1 cellular context compared by ENCODE assay signal in genomic region chr7:105209870-105210269, GRCh38.
TF ChIP-seq lines count a peak whose summit lies in the region.

No MANE protein-coding gene starts in this region.

TF ChIP-seq in K562, 482 proteins besides CTCF, POLR2A, EP300 and RAD21 (continued from another document):
- TF ChIP-seq, protein P1, sequence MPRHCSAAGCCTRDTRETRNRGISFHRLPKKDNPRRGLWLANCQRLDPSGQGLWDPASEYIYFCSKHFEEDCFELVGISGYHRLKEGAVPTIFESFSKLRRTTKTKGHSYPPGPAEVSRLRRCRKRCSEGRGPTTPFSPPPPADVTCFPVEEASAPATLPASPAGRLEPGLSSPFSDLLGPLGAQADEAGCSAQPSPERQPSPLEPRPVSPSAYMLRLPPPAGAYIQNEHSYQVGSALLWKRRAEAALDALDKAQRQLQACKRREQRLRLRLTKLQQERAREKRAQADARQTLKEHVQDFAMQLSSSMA (CRISPR knock-in tag; IDR thresholded peaks at IDR 0.05): no peak
- TF ChIP-seq POLR2H (tag; IDR thresholded peaks at IDR 0.05; ENCODE audit: low read depth): no peak
- no peak for TF ChIP-seq LCOR (CRISPR knock-in tag; IDR thresholded peaks at IDR 0.05)
- TF ChIP-seq, protein P2, sequence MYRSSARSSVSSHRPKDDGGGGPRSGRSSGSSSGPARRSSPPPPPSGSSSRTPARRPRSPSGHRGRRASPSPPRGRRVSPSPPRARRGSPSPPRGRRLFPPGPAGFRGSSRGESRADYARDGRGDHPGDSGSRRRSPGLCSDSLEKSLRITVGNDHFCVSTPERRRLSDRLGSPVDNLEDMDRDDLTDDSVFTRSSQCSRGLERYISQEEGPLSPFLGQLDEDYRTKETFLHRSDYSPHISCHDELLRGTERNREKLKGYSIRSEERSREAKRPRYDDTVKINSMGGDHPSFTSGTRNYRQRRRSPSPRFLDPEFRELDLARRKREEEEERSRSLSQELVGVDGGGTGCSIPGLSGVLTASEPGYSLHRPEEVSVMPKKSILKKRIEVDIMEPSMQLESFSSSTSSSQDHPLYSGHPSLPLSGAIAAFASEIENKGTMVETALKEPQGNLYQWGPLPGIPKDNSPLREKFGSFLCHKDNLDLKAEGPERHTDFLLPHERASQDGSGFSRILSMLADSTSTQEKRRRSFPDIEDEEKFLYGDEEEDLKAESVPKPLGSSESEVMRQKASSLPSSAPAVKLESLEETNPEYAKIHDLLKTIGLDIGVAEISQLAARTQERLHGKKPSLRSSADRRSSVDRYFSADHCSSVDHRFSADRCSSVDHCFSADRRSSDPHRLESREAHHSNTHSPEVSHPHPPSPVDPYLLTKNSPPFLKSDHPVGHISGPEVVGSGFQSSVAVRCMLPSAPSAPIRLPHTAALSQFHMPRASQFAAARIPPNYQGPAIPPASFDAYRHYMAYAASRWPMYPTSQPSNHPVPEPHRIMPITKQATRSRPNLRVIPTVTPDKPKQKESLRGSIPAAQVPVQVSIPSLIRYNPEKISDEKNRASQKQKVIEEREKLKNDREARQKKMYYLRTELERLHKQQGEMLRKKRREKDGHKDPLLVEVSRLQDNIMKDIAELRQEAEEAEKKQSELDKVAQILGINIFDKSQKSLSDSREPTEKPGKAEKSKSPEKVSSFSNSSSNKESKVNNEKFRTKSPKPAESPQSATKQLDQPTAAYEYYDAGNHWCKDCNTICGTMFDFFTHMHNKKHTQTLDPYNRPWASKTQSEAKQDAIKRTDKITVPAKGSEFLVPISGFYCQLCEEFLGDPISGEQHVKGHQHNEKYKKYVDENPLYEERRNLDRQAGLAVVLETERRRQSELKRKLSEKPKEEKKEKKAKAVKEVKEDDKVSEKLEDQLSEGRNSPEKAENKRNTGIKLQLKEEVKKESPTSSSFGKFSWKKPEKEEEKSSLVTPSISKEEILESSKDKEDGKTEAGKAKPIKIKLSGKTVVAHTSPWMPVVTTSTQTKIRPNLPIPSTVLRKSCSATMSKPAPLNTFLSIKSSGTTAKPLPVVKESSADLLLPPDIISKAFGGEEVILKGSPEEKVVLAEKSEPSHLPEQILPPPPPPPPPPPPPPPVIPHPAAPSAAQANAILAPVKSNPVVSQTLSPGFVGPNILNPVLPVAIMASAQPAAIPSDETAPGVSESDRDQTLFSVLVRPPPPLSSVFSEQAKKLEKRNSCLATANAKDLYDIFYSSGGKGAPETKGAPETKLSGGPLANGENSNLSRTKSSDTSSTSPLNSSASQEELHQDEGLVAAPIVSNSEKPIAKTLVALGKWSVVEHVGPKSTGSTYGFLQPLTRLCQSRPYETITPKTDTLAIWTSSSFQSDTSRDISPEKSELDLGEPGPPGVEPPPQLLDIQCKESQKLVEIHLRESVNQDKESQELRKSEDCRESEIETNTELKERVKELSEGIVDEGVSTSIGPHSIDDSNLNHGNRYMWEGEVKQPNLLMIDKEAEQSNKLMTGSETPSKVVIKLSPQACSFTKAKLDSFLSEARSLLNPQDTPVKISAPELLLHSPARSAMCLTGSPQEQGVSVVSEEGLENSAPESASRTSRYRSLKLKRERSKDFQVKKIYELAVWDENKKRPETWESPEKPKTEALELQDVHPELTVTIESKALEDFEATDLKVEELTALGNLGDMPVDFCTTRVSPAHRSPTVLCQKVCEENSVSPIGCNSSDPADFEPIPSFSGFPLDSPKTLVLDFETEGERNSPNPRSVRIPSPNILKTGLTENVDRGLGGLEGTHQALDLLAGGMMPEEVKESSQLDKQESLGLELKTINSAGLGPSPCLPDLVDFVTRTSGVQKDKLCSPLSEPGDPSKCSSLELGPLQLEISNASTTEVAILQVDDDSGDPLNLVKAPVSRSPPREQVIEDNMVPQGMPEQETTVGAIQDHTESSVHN (IDR thresholded peaks at IDR 0.05; ENCODE audit: borderline replicate concordance in 1 of 2, low read depth in 1 of 2): no peak
- no peak for TF ChIP-seq SREBF1 (IDR thresholded peaks at IDR 0.05; ENCODE audit: borderline replicate concordance, low read depth, low read length)
- 0 out of 2 replicates have a peak, but pooled peaks have one; percentile 24 for TF ChIP-seq MXI1 (IDR thresholded peaks at IDR 0.05; ENCODE audit: low read depth, low read length)
TF ChIP-seq in K562: peak in this region for 2.
